ENCODE assay signal across 9 cellular contexts in the genomic region with DNA sequence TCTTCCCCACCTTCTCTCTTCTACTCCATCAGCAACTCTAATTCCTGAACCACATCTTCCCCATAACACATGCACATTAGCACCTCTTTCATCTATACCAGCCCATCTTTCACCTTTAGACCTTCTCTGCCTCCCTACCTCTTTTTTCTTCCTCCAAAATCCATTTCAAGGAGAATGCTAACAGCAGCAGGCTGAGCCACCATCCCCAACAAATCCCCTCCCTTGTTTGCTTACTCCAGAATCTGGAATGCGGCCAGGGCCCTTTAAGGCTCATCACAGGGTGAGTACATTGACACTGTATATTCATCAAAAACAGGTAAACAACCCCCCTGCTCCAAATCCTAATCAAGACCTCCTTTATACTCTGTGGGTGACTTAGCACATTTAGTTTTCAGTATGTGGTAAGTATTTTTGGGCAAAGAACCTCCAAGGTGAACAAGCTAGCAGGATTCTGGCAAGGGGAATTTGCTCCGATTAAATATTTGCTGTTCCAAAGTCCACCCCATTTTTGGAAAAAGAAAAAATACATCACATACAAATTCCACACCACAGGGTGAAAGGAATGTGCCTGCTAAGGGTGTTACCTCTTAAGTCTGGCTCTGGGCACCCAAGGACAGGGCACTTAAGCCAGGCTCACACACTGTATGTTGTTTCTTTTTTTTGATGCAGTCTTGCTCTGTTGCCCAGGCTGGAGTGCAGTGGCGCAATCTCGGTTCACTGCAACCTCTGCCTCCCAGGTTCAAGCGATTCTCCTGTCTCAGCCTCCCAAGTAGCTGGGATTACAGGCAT.
A peak's percentile ranks its signal among the peaks of the same experiment; 100 is the strongest.
DNase-seq lines count a peak whose midpoint lies in the region; ATAC-seq lines count a peak whose summit lies in the region.
"Had no signal": no experiment of that assay in that cellular context is flagged by ENCODE, and none has a peak within 500 bp of the region (broad histone marks: within the 10 kb centered on the region; RNA-seq: fewer than 3 reads in every experiment).

No MANE protein-coding gene starts in this region.

- H3K9me3 Mint-ChIP-seq in activated CD8-positive, alpha-beta memory T cell treated with anti-CD3 and anti-CD28 coated beads, Interleukin-2, amount 10 ng/mL, durations not matched to agents 7 days and 5 days (ENCODE audit: low read depth): no peaks in the 10 kb centered on the region
- no peaks in the 10 kb centered on the region for H3K9me3 Mint-ChIP-seq in stimulated activated naive CD8-positive, alpha-beta T cell treated with anti-CD3 and anti-CD28 coated beads, Interleukin-15, amount 100 ng/mL, for 72 hours

- H3K4me1 ChIP-seq in endocrine pancreas (ENCODE audit: control insufficient read depth, insufficient read depth, low read length): no peaks in the 10 kb centered on the region

- CTCF ChIA-PET in activated CD8-positive, alpha-beta memory T cell treated with anti-CD3 and anti-CD28 coated beads, Interleukin-2, amount 10 ng/mL, durations not matched to agents 7 days and 5 days (lab: Charles Lee): interaction anchor here (0.9 to 1.5 kb wide), 3 partner anchors 34 to 93 kb away, joined by 4 to 5 read pairs (median 4); a partner anchor contains a TSS

- peaks cover 87% of the 10 kb centered on the region for H3K4me1 Mint-ChIP-seq in activated CD8-positive, alpha-beta memory T cell treated with anti-CD3 and anti-CD28 coated beads, Interleukin-2, amount 10 ng/mL, durations not matched to agents 7 days and 5 days
- peaks cover 99% of the 10 kb centered on the region for H3K4me1 Mint-ChIP-seq in stimulated activated naive CD8-positive, alpha-beta T cell treated with anti-CD3 and anti-CD28 coated beads, Interleukin-15, amount 100 ng/mL, for 72 hours

- peaks cover 24% of the 10 kb centered on the region for H3K36me3 Mint-ChIP-seq in activated CD8-positive, alpha-beta memory T cell treated with anti-CD3 and anti-CD28 coated beads, Interleukin-2, amount 10 ng/mL, durations not matched to agents 7 days and 5 days

- H3K27me3 ChIP-seq in endocrine pancreas (ENCODE audit: control insufficient read depth, insufficient read depth, low read length): no peaks in the 10 kb centered on the region

- ATAC-seq in activated CD8-positive, alpha-beta memory T cell treated with anti-CD3 and anti-CD28 coated beads, Interleukin-2, amount 10 ng/mL, durations not matched to agents 7 days and 5 days: no peak
- no peak for ATAC-seq in stimulated activated naive CD8-positive, alpha-beta T cell treated with anti-CD3 and anti-CD28 coated beads, Interleukin-15, amount 100 ng/mL, for 72 hours
- ATAC-seq: sciatic nerve had no signal

- DNase-seq in activated CD8-positive, alpha-beta memory T cell treated with anti-CD3 and anti-CD28 coated beads, Interleukin-2, amount 10 ng/mL, durations not matched to agents 7 days and 5 days: no peak
- no peak for DNase-seq in activated CD8-positive, alpha-beta memory T cell treated with anti-CD3 and anti-CD28 coated beads, Interleukin-2, amount 50 U/mL, for 48 hours
- DNase-seq in NCI-H446 treated with DMSO at 0.1 percent for 48 hours (lab: John Stamatoyannopoulos, UW) (peak; percentile 2), cortex of kidney (lab: John Stamatoyannopoulos, UW) (no peak), OCI-M2 (lab: John Stamatoyannopoulos, UW; ENCODE audit: unreplicated experiment) (no peak), ecto neural progenitor cell (ENCODE audit: low spot score) (no peak)
- DNase-seq in stimulated activated naive CD8-positive, alpha-beta T cell treated with anti-CD3 and anti-CD28 coated beads, Interleukin-15, amount 100 ng/mL, for 72 hours: peak in 1 of 2 donors; percentile 15

- peak overlapping the region; percentile 1 for H3K4me3 ChIP-seq in endocrine pancreas (ENCODE audit: control insufficient read depth, insufficient read depth, low read length)

- peak overlapping the region; percentile 89 for H3K27ac Mint-ChIP-seq in activated CD8-positive, alpha-beta memory T cell treated with anti-CD3 and anti-CD28 coated beads, Interleukin-2, amount 10 ng/mL, durations not matched to agents 7 days and 5 days
- peak overlapping the region; percentile 99 to 100 for H3K27ac Mint-ChIP-seq in stimulated activated naive CD8-positive, alpha-beta T cell treated with anti-CD3 and anti-CD28 coated beads, Interleukin-15, amount 100 ng/mL, for 72 hours

- peak overlapping the region; percentile 25 for H3K4me3 Mint-ChIP-seq in activated CD8-positive, alpha-beta memory T cell treated with anti-CD3 and anti-CD28 coated beads, Interleukin-2, amount 10 ng/mL, durations not matched to agents 7 days and 5 days
- peak overlapping the region; percentile 46 to 67 for H3K4me3 Mint-ChIP-seq in stimulated activated naive CD8-positive, alpha-beta T cell treated with anti-CD3 and anti-CD28 coated beads, Interleukin-15, amount 100 ng/mL, for 72 hours

- H3K36me3 ChIP-seq in endocrine pancreas (ENCODE audit: control insufficient read depth, insufficient read depth, low read length): no peaks in the 10 kb centered on the region

- H3K9ac ChIP-seq in endocrine pancreas (ENCODE audit: control insufficient read depth, insufficient read depth, low read length): no peak overlapping the region

- H3K9me3 ChIP-seq in endocrine pancreas (ENCODE audit: control insufficient read depth, low read length): no peaks in the 10 kb centered on the region

- no peaks in the 10 kb centered on the region for H3K27me3 Mint-ChIP-seq in activated CD8-positive, alpha-beta memory T cell treated with anti-CD3 and anti-CD28 coated beads, Interleukin-2, amount 10 ng/mL, durations not matched to agents 7 days and 5 days
- no peaks in the 10 kb centered on the region for H3K27me3 Mint-ChIP-seq in stimulated activated naive CD8-positive, alpha-beta T cell treated with anti-CD3 and anti-CD28 coated beads, Interleukin-15, amount 100 ng/mL, for 72 hours
